21 cellular contexts compared by ENCODE assay signal in the genomic region with DNA sequence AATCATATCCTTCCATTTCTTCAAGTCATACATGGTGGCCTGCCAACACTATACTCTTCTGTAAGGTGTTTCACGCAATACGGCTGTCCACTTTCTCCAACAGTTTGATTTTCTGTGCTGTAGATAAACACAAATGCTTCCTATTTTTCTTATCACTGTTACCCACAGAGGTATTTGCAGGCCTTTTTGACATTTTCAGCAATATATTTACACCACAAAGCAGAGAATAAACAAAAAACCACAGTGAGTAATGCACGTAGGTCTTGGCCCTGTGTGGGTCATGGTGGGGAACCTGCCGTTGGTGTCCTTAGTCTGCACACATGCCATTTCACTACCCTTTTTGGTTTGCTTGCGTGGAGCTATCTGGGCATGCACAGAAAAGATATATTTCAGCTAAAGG.
"Had no signal": no experiment of that assay in that cellular context is flagged by ENCODE, and none has a peak within 500 bp of the region (broad histone marks: within the 10 kb centered on the region; RNA-seq: fewer than 3 reads in every experiment).

No MANE protein-coding gene starts in this region.

- H3K4me1 ChIP-seq: suprapubic skin had no signal

- DNase-seq: cortex of kidney; dorsolateral prefrontal cortex; effector memory CD4-positive, alpha-beta T cell; gastrocnemius medialis; heart right ventricle; islet precursor cell; mammary epithelial cell; mucosa of descending colon; natural killer cell; nucleus accumbens; ovary; right cardiac atrium; small intestine; stimulated activated CD4-positive, alpha-beta T cell treated with anti-CD3 and anti-CD28 coated beads, Interleukin-12 subunit alpha, Interleukin-12 subunit beta, amount 100 ng/mL, for 4 hours; stimulated activated naive CD8-positive, alpha-beta T cell treated with anti-CD3 and anti-CD28 coated beads, Interleukin-15, Interleukin-2, amounts not matched to agents 100 U/mL and 50 U/mL, for 24 hours; thyroid gland; upper lobe of left lung had no signal

- H3K36me3 ChIP-seq: neural progenitor cell, ovary, thyroid gland, upper lobe of left lung, vagina had no signal

- H3K27ac ChIP-seq: dorsolateral prefrontal cortex, gastrocnemius medialis, heart right ventricle, neural progenitor cell, ovary, suprapubic skin, thyroid gland, upper lobe of left lung, vagina had no signal

- H3K27me3 ChIP-seq: dorsolateral prefrontal cortex, gastrocnemius medialis, heart right ventricle, neural progenitor cell, ovary, suprapubic skin, thyroid gland, upper lobe of left lung, vagina had no signal

- H3K4me2 ChIP-seq: neural progenitor cell had no signal

- FAIRE-seq: endometrium, small intestine had no signal

- H2AFZ ChIP-seq: neural progenitor cell had no signal

- H3K9ac ChIP-seq: neural progenitor cell had no signal

- H3K4me3 ChIP-seq: dorsolateral prefrontal cortex, gastrocnemius medialis, heart right ventricle, mucosa of descending colon, neural progenitor cell, ovary, suprapubic skin, thyroid gland, upper lobe of left lung, vagina had no signal

- H3K9me3 ChIP-seq: ovary, thyroid gland, vagina had no signal
